Comparison of ENCODE assay signal across 19 cellular contexts in genomic region chr7:95335093-95335492, GRCh38. TPM values are rescaled to one million over a fixed set of nuclear protein-coding genes. Genes with fewer than 3 reads are reported as not detected.
DNase-seq lines count a peak whose midpoint lies in the region; FAIRE-seq and TF ChIP-seq lines count a peak whose summit lies in the region.
"Had no signal": no experiment of that assay in that cellular context is flagged by ENCODE, and none has a peak within 500 bp of the region (broad histone marks: within the 10 kb centered on the region; RNA-seq: fewer than 3 reads in every experiment).

No MANE protein-coding gene starts in this region.

- H3K4me2 ChIP-seq in keratinocyte (ENCODE audit: control insufficient read depth, extremely low read depth, insufficient read depth, low read depth, low read length), result no peak overlapping the region

- H3K9me3 Mint-ChIP-seq in activated T-helper 1 cell treated with anti-CD3 and anti-CD28 coated beads, Interleukin-12 subunit alpha, Interleukin-12 subunit beta, Interleukin-2, Interleukin-4 antibody, amounts not matched to agents 30 ng/mL and 10 ng/mL and 1 ng/mL, durations not matched to agents 14 hours and 24 hours and 36 hours, result no peaks in the 10 kb centered on the region

- no peaks in the 10 kb centered on the region for H3K4me1 ChIP-seq in keratinocyte (ENCODE audit: control insufficient read depth, extremely low read depth, insufficient read depth, low read length)

- no peaks in the 10 kb centered on the region for H3K36me3 ChIP-seq in keratinocyte (ENCODE audit: control insufficient read depth in 2 of 2, extremely low read depth in 1 of 2, insufficient read depth in 2 of 2, low read length in 2 of 2)

- in situ Hi-C loops in astrocyte of the spinal cord (cut with HindIII; ENCODE audit: low sequenced_read_pairs), result no loop called here

- H3K4me3 ChIP-seq in astrocyte of the spinal cord (ENCODE audit: low read depth, low read length) (no peak overlapping the region), keratinocyte (ENCODE audit: control insufficient read depth in 2 of 3, extremely low read depth in 1 of 3, insufficient read depth in 2 of 3, low read depth in 1 of 3, low read length in 3 of 3) (no peak overlapping the region)

- no peaks in the 10 kb centered on the region for H3K9me3 ChIP-seq in keratinocyte (ENCODE audit: control insufficient read depth, low read depth, low read length)

- H4K20me1 ChIP-seq in keratinocyte (ENCODE audit: control insufficient read depth, extremely low read depth, insufficient read depth, low read length), result no peaks in the 10 kb centered on the region

- H2AFZ ChIP-seq in keratinocyte (ENCODE audit: control insufficient read depth, low read length), result no peak overlapping the region

- DNase-seq in AG08395 (ENCODE audit: low spot score) (peak; percentile 50), HS-5 (ENCODE audit: low read depth) (peak; percentile 73), astrocyte of the spinal cord (ENCODE audit: low read depth, low spot score) (peak; percentile 80), keratinocyte (ENCODE audit: low read depth, low spot score) (peak; percentile 28), NCI-H524 treated with DMSO at 0.1 percent for 48 hours (lab: John Stamatoyannopoulos, UW) (no peak), NCI-H2171 (lab: John Stamatoyannopoulos, UW) (no peak)
- DNase-seq in stimulated activated naive CD4-positive, alpha-beta T cell treated with Interleukin-2 at 50 U/mL for 16 hours (lab: John Stamatoyannopoulos, UW), result no peak
- DNase-seq in activated T-helper 1 cell treated with anti-CD3 and anti-CD28 coated beads, Interleukin-12 subunit alpha, Interleukin-12 subunit beta, Interleukin-2, Interleukin-4 antibody, amounts not matched to agents 30 ng/mL and 10 ng/mL and 1 ng/mL, durations not matched to agents 14 hours and 24 hours and 36 hours (ENCODE audit: low spot score), result no peak
- DNase-seq: activated CD8-positive, alpha-beta memory T cell treated with anti-CD3 and anti-CD28 coated beads for 24 hours; activated naive CD4-positive, alpha-beta T cell treated with Interleukin-2 at 50 U/mL for 16 hours; DMS79; mesendoderm; NCI-H2081; NCI-H82; nucleus accumbens; SHP77 treated with DMSO at 0.1 percent for 48 hours; stimulated activated CD4-positive, alpha-beta T cell treated with anti-CD3 and anti-CD28 coated beads, Interleukin-15, amount 100 ng/mL, for 24 hours had no signal

- intact Hi-C loops in activated T-helper 1 cell treated with anti-CD3 and anti-CD28 coated beads, Interleukin-12 subunit alpha, Interleukin-12 subunit beta, Interleukin-2, Interleukin-4 antibody, amounts not matched to agents 30 ng/mL and 10 ng/mL and 1 ng/mL, durations not matched to agents 14 hours and 24 hours and 36 hours (cut with micrococcal nuclease), result no loop called here

- H3K27me3 Mint-ChIP-seq in activated T-helper 1 cell treated with anti-CD3 and anti-CD28 coated beads, Interleukin-12 subunit alpha, Interleukin-12 subunit beta, Interleukin-2, Interleukin-4 antibody, amounts not matched to agents 30 ng/mL and 10 ng/mL and 1 ng/mL, durations not matched to agents 14 hours and 24 hours and 36 hours (ENCODE audit: insufficient read depth), result no peaks in the 10 kb centered on the region

- H3K9ac ChIP-seq in keratinocyte (ENCODE audit: control insufficient read depth, extremely low read depth, insufficient read depth, low read length), result no peak overlapping the region

- H3K36me3 Mint-ChIP-seq in activated T-helper 1 cell treated with anti-CD3 and anti-CD28 coated beads, Interleukin-12 subunit alpha, Interleukin-12 subunit beta, Interleukin-2, Interleukin-4 antibody, amounts not matched to agents 30 ng/mL and 10 ng/mL and 1 ng/mL, durations not matched to agents 14 hours and 24 hours and 36 hours (ENCODE audit: low read depth), result no peaks in the 10 kb centered on the region

- peaks cover 12% of the 10 kb centered on the region for H3K4me1 Mint-ChIP-seq in activated T-helper 1 cell treated with anti-CD3 and anti-CD28 coated beads, Interleukin-12 subunit alpha, Interleukin-12 subunit beta, Interleukin-2, Interleukin-4 antibody, amounts not matched to agents 30 ng/mL and 10 ng/mL and 1 ng/mL, durations not matched to agents 14 hours and 24 hours and 36 hours (ENCODE audit: low read depth)

- TF ChIP-seq CTCF in astrocyte of the spinal cord (IDR thresholded peaks at IDR 0.05; ENCODE audit: low read depth, low read length) (no peak), keratinocyte (optimal IDR thresholded peaks at IDR 0.05 in 1 of 3, IDR thresholded peaks at IDR 0.05 in 1 of 3, conservative IDR thresholded peaks at IDR 0.05 in 1 of 3; ENCODE audit: extremely low read depth in 1 of 3, insufficient read depth in 2 of 3, low read length in 3 of 3) (no peak)

- no peak overlapping the region for H3K27ac ChIP-seq in keratinocyte (ENCODE audit: control insufficient read depth, insufficient read depth, low read length)

- H3K27me3 ChIP-seq in keratinocyte (ENCODE audit: control insufficient read depth, extremely low read depth, insufficient read depth, low read length), result no peaks in the 10 kb centered on the region

- no peaks in the 10 kb centered on the region for H3K79me2 ChIP-seq in keratinocyte (ENCODE audit: control insufficient read depth, insufficient read depth, low read length)

- no peak overlapping the region for H3K27ac Mint-ChIP-seq in activated T-helper 1 cell treated with anti-CD3 and anti-CD28 coated beads, Interleukin-12 subunit alpha, Interleukin-12 subunit beta, Interleukin-2, Interleukin-4 antibody, amounts not matched to agents 30 ng/mL and 10 ng/mL and 1 ng/mL, durations not matched to agents 14 hours and 24 hours and 36 hours

- peak; percentile 52 for FAIRE-seq in keratinocyte (lab: Jason Lieb, UNC)
- FAIRE-seq: GM12892, GM19239 had no signal

- no peaks in the 10 kb centered on the region for H3K9me1 ChIP-seq in keratinocyte (ENCODE audit: control insufficient read depth, extremely low read depth, insufficient read depth, low read length)

- no peak overlapping the region for H3K4me3 Mint-ChIP-seq in activated T-helper 1 cell treated with anti-CD3 and anti-CD28 coated beads, Interleukin-12 subunit alpha, Interleukin-12 subunit beta, Interleukin-2, Interleukin-4 antibody, amounts not matched to agents 30 ng/mL and 10 ng/mL and 1 ng/mL, durations not matched to agents 14 hours and 24 hours and 36 hours

- dilution Hi-C loops in keratinocyte (cut with MboI; ENCODE audit: extremely low pct_ligation_motif_present, low sequenced_read_pairs), result no loop called here

RNA-seq across cellular contexts. Expression of gene PON1, which starts 10.8 kb away (rescaled TPM):
- polyA plus RNA-seq in keratinocyte, result not detected in 3 replicates
- not detected for polyA plus RNA-seq in keratinocyte (2011; ENCODE audit: low read depth)
- polyA plus RNA-seq in keratinocyte (2011; cell fraction: cytosol; rRNA removed), result not detected in 2 replicates
- 0.04 TPM in 1 of 2 replicates, not detected in the other for polyA plus RNA-seq in keratinocyte (2011; cell fraction: nucleus; rRNA removed)
- not detected in 2 replicates for polyA plus RNA-seq in keratinocyte (2012; ENCODE audit: low replicate concordance)
- polyA minus RNA-seq in keratinocyte, result not detected in 3 replicates
- polyA minus RNA-seq in keratinocyte (2011; cell fraction: cytosol; rRNA and poly(A)+ RNA removed), result not detected
- polyA minus RNA-seq in keratinocyte (2011; cell fraction: nucleus; rRNA and poly(A)+ RNA removed), result not detected in 2 replicates
- total RNA-seq in activated T-helper 1 cell treated with anti-CD3 and anti-CD28 coated beads, Interleukin-12 subunit alpha, Interleukin-12 subunit beta, Interleukin-2, Interleukin-4 antibody, amounts not matched to agents 30 ng/mL and 10 ng/mL and 1 ng/mL, durations not matched to agents 14 hours and 24 hours and 36 hours, result not detected in 2 replicates

Comparison
In these comparisons a context has a peak if more than half of its experiments do, and no peak if none do; other contexts are left out.
1. DNase-seq: peak in AG08395 (single experiment), HS-5 (single experiment), astrocyte of the spinal cord (single experiment) and keratinocyte (single experiment); none in stimulated activated naive CD4-positive, alpha-beta T cell treated with Interleukin-2 at 50 U/mL for 16 hours (single experiment), NCI-H524 treated with DMSO at 0.1 percent for 48 hours (single experiment), activated T-helper 1 cell treated with anti-CD3 and anti-CD28 coated beads, Interleukin-12 subunit alpha, Interleukin-12 subunit beta, Interleukin-2, Interleukin-4 antibody, amounts not matched to agents 30 ng/mL and 10 ng/mL and 1 ng/mL, durations not matched to agents 14 hours and 24 hours and 36 hours (single experiment) and NCI-H2171 (single experiment).